8 cellular contexts compared by ENCODE assay signal in the genomic region with DNA sequence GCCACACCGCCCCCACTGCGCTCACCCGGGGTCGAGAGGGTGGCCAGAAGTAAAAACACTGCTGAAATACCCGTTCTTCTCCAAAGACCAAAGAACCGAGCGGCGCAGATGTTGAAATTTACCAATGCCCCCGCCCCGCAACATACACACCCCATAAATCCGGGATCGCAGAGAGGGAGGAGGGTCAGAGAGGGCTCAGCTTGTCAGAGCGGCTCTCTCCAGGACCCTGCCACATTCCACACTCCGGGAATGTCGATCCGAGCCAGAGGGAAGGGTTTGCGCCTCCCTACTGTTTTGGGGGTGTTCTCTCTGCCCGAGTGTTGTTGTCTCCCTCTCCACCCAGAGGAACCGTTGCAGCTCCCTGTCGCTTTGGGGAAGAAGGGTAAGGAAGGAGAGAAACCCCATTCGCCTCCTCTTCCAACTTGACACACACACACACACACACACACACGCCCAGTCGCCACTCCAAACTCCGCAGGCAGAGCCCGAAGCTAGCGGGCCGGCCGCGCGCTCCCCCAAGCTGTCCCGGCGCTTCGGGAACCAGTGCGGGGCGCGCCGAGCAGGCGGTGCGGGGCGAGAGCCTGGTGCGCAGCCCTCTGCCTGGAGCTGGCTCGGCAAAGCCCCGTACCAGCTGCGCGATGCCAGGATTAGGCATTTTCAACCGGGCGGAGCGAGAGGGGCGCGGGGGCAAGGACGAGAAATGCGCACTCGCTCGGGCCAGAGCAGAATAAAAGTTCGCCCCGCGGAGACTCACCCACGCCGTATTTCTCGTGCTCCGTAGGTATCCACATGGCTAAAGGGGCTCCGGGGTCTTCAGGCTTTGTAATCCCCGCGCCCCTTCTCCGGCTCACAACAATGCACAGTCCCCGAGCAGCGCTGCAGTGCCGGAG. TPM values are rescaled to one million over a fixed set of nuclear protein-coding genes. Genes with fewer than 3 reads are reported as not detected.
DNase-seq lines count a peak whose midpoint lies in the region; ATAC-seq and TF ChIP-seq lines count a peak whose summit lies in the region.

No MANE protein-coding gene starts in this region.

- H3K36me3 ChIP-seq in sigmoid colon: no peaks in the 10 kb centered on the region

- H3K27ac Mint-ChIP-seq in T-cell (no peak overlapping the region), brain (peak overlapping the region; percentile 94 to 97 (median 96))

- H3K27me3 ChIP-seq in sigmoid colon: no peaks in the 10 kb centered on the region

- H3K9me3 ChIP-seq in sigmoid colon: no peaks in the 10 kb centered on the region

- no peak for TF ChIP-seq POLR2A in sigmoid colon (IDR thresholded peaks at IDR 0.05)

- POLR2A ChIA-PET in T-cell (lab: Charles Lee): no interaction called here

- CTCF ChIA-PET in T-cell (lab: Charles Lee): interaction anchor here in 1 of 2 donors (0.6 kb wide), 1 partner anchor 41 kb away, joined by 3 read pairs; no protein-coding TSS in a partner anchor

- H3K27me3 Mint-ChIP-seq in T-cell (peaks cover 31 to 35% of the 10 kb centered on the region in 2 donors), brain (peaks cover 17% of the 10 kb centered on the region)

- H3K4me1 ChIP-seq in sigmoid colon: peaks cover 0 to 22% (median 11%) of the 10 kb centered on the region in 4 donors

- H3K27ac ChIP-seq in sigmoid colon: peak overlapping the region; percentile 85 to 95 (median 88)

- intact Hi-C loops in sigmoid colon (cut with DNase I): loop anchor here (2.0 to 5.0 kb wide), 4 partner anchors 187 to 582 kb away; partner anchors contain the start of gene IFRD1

- TF ChIP-seq EP300 in sigmoid colon (IDR thresholded peaks at IDR 0.05): no peak

- peaks cover 35 to 41% (median 36%) of the 10 kb centered on the region in 3 donors for H3K4me1 Mint-ChIP-seq in T-cell
- H3K4me1 Mint-ChIP-seq in brain: peaks cover 38% of the 10 kb centered on the region

- H3K36me3 Mint-ChIP-seq in T-cell (no peaks in the 10 kb centered on the region), brain (no peaks in the 10 kb centered on the region)

- H3K4me3 Mint-ChIP-seq in T-cell (peak overlapping the region; percentile 89 to 100 (median 96)), brain (peak overlapping the region; percentile 96 to 99 (median 99))

- TF ChIP-seq CTCF in brain (conservative IDR thresholded peaks at IDR 0.05) (peak in 1 of 2 experiments; percentile 12), sigmoid colon (IDR thresholded peaks at IDR 0.05) (no peak)

- WGBS in sigmoid colon, 2 donors: 0% methylated on average over 68 of the region's 68 CpGs

- DNase-seq in DMS 273 (lab: John Stamatoyannopoulos, UW; ENCODE audit: unreplicated experiment) (peak; percentile 88), HT1080 (ENCODE audit: low read depth) (peak; percentile 57), T-cell (peak in 26 of 34 experiments; percentile 4 to 51 (median 27)), sigmoid colon (peak; percentile 75), GM19240 (ENCODE audit: insufficient read length, low spot score) (no peak)

- ATAC-seq in GM21390 (IDR thresholded peaks at IDR 0.05; ENCODE audit: unreplicated experiment): peak; percentile 10
- ATAC-seq in T-cell (replicated peaks in 1 of 4): peak; percentile 11 to 29 (median 22)

- no peaks in the 10 kb centered on the region for H3K9me3 Mint-ChIP-seq in T-cell
- peaks cover 0 to 5% (median 0%) of the 10 kb centered on the region in 5 experiments for H3K9me3 Mint-ChIP-seq in brain

- peak overlapping the region; percentile 85 for H3K4me3 ChIP-seq in iPS-11a (ENCODE audit: low read depth, low read length)
- peak overlapping the region; percentile 81 to 89 (median 85) for H3K4me3 ChIP-seq in sigmoid colon

RNA-seq across cellular contexts. Expression of gene DOCK4, which starts 0.6 kb away (rescaled TPM):
- 36.6 and 46.6 TPM in 2 replicates for total RNA-seq in HT1080 (2014; rRNA removed; shearing (Covaris generic))
- polyA plus RNA-seq in HT1080 (2015; cell fraction: cytosol; rRNA removed): 36.9 and 51.0 TPM in 2 replicates
- 110 TPM in 2 replicates for polyA plus RNA-seq in HT1080 (2015; cell fraction: nucleus; rRNA removed)
- total RNA-seq in T-cell: 1 to 10 TPM in 2 of 5 donors, under 1 TPM in 3; 0.35 to 1.4 (median 0.85) TPM
- polyA plus RNA-seq in brain (ENCODE audit: insufficient read depth, low read depth, low replicate concordance): 8.4 TPM
- total RNA-seq in sigmoid colon: 10 to 100 TPM; 14.1 to 28.5 (median 21.9) TPM
- 1 to 10 TPM; 3.0 to 5.7 (median 3.7) TPM for polyA plus RNA-seq in sigmoid colon

RNA-seq across cellular contexts. Expression of gene ZNF277, which starts 0.9 kb away (rescaled TPM):
- 11.9 and 15.4 TPM in 2 replicates for total RNA-seq in HT1080 (2014; rRNA removed; shearing (Covaris generic))
- 17.9 and 25.8 TPM in 2 replicates for polyA plus RNA-seq in HT1080 (2015; cell fraction: cytosol; rRNA removed)
- polyA plus RNA-seq in HT1080 (2015; cell fraction: nucleus; rRNA removed): 17.7 and 18.6 TPM in 2 replicates
- 10 to 100 TPM; 26.6 to 31.4 (median 30.2) TPM for total RNA-seq in T-cell
- 10.3 TPM for polyA plus RNA-seq in brain (ENCODE audit: insufficient read depth, low read depth, low replicate concordance)
- total RNA-seq in sigmoid colon: 10 to 100 TPM; 39.0 to 49.3 (median 40.8) TPM
- 10 to 100 TPM; 15.8 to 26.8 (median 21.6) TPM for polyA plus RNA-seq in sigmoid colon

Comparison
In these comparisons a context has a peak if more than half of its experiments do, and no peak if none do; other contexts are left out.
1. H3K27ac Mint-ChIP-seq: peak in brain (5 of 5); none in T-cell (0 of 2).
2. RNA of gene DOCK4, which starts 0.6 kb away (total RNA-seq): 36.6 to 46.6 TPM in HT1080 and 14.1 to 28.5 TPM in sigmoid colon; 0.35 to 1.4 TPM in T-cell; every median in the first group is over 4 times any median in the second.